ENCODE assay signal across 9 cellular contexts in the genomic region with DNA sequence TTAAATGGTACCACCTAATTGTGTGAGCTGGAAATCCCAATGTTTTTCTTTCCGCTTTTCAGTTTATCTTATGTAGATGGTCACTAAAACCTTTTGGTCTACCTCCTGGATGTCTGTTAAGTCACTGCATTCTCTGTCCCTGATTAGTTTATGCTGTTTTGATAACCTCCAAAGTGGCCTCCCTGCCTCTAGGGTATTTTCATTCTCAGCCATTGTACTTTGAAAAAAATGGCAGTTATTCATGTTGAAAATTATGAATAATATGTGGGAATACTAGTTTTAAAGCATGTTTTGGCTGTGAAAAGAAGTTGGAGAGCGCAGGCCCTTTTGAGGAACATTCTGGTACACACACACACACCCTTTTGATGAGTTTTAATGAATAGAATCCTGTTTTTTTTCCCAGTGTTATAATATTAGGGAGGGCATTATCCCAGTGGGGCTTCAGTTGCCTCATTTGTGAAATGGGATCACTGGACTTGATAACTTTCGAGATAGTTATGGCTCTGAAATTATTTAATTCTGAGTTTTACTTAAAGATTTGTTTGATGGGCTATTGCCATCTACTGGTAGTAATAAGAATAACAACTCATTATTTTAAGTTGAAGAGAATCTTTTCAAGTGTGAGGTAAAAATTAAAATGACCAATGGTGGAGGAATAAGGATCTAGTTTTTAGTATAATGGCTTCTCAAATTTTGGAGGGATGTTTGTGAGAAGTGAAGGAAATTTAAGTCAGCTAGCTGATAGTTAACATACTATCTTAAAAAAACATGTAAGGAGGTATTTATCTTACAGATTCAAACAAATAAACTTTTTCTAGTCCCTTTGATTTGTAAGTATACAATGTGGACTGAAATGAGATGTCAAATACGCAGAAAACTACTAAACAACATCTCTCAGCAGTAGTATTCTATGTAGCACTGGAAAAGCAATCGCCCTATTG. TPM values are rescaled to one million over a fixed set of nuclear protein-coding genes. Genes with fewer than 3 reads are reported as not detected.
DNase-seq lines count a peak whose midpoint lies in the region; ATAC-seq lines count a peak whose summit lies in the region.
"Had no signal": no experiment of that assay in that cellular context is flagged by ENCODE, and none has a peak within 500 bp of the region (broad histone marks: within the 10 kb centered on the region; RNA-seq: fewer than 3 reads in every experiment).

No MANE protein-coding gene starts in this region.

- H3K27me3 Mint-ChIP-seq in activated naive CD4-positive, alpha-beta T cell treated with anti-CD3 and anti-CD28 coated beads, Interleukin-2, amount 50 U/mL, for 24 hours, result no peaks in the 10 kb centered on the region
- H3K27me3 Mint-ChIP-seq: dendritic cell treated with granulocyte-macrophage colony-stimulating factor and Interleukin-4, amounts not matched to agents 40 ng/mL and 50 ng/mL, for 4 days had no signal

- H3K36me3 Mint-ChIP-seq in activated naive CD4-positive, alpha-beta T cell treated with anti-CD3 and anti-CD28 coated beads, Interleukin-2, amount 50 U/mL, for 24 hours, result peaks cover 7% of the 10 kb centered on the region
- H3K36me3 Mint-ChIP-seq in activated naive CD4-positive, alpha-beta T cell treated with anti-CD3 and anti-CD28 coated beads, Interleukin-2, amount 50 U/mL, for 72 hours, result peaks cover 7 to 23% of the 10 kb centered on the region in 2 donors

- no peak for DNase-seq in activated naive CD4-positive, alpha-beta T cell (lab: John Stamatoyannopoulos, UW)
- DNase-seq in NCI-H2227 (lab: John Stamatoyannopoulos, UW; ENCODE audit: unreplicated experiment) (peak; percentile 20), T47D (ENCODE audit: low read depth in 1 of 2, low spot score in 1 of 2) (peak; percentile 34 to 51), midbrain (lab: John Stamatoyannopoulos, UW) (peak; percentile 37)
- DNase-seq in effector CD8-positive, alpha-beta T cell (lab: John Stamatoyannopoulos, UW), result no peak
- no peak for DNase-seq in activated naive CD4-positive, alpha-beta T cell treated with anti-CD3 and anti-CD28 coated beads, Interleukin-2, amount 50 U/mL, for 72 hours (ENCODE audit: low spot score in 2 of 2)

- H3K9me3 Mint-ChIP-seq in activated naive CD4-positive, alpha-beta T cell treated with anti-CD3 and anti-CD28 coated beads, Interleukin-2, amount 50 U/mL, for 24 hours, result no peaks in the 10 kb centered on the region
- no peaks in the 10 kb centered on the region for H3K9me3 Mint-ChIP-seq in activated naive CD4-positive, alpha-beta T cell treated with anti-CD3 and anti-CD28 coated beads, Interleukin-2, amount 50 U/mL, for 72 hours
- H3K9me3 Mint-ChIP-seq: dendritic cell treated with granulocyte-macrophage colony-stimulating factor and Interleukin-4, amounts not matched to agents 40 ng/mL and 50 ng/mL, for 4 days had no signal

- in situ Hi-C loops in T47D (cut with HindIII; ENCODE audit: low pct_unique_long_range_greater_than_20kb, low sequenced_read_pairs), result no loop called here

- peak overlapping the region; percentile 18 for H3K27ac Mint-ChIP-seq in activated naive CD4-positive, alpha-beta T cell treated with anti-CD3 and anti-CD28 coated beads, Interleukin-2, amount 50 U/mL, for 24 hours
- H3K27ac Mint-ChIP-seq in activated naive CD4-positive, alpha-beta T cell treated with anti-CD3 and anti-CD28 coated beads, Interleukin-2, amount 50 U/mL, for 72 hours, result no peak overlapping the region
- H3K27ac Mint-ChIP-seq: dendritic cell treated with granulocyte-macrophage colony-stimulating factor and Interleukin-4, amounts not matched to agents 40 ng/mL and 50 ng/mL, for 4 days had no signal

- ATAC-seq in HG03039 (IDR thresholded peaks at IDR 0.05; ENCODE audit: unreplicated experiment), result no peak
- ATAC-seq in activated naive CD4-positive, alpha-beta T cell treated with anti-CD3 and anti-CD28 coated beads, Interleukin-2, amount 50 U/mL, for 72 hours, result no peak

- H3K4me3 Mint-ChIP-seq in activated naive CD4-positive, alpha-beta T cell treated with anti-CD3 and anti-CD28 coated beads, Interleukin-2, amount 50 U/mL, for 24 hours, result peak overlapping the region; percentile 7
- H3K4me3 Mint-ChIP-seq: dendritic cell treated with granulocyte-macrophage colony-stimulating factor and Interleukin-4, amounts not matched to agents 40 ng/mL and 50 ng/mL, for 4 days had no signal

- peaks cover 62% of the 10 kb centered on the region for H3K4me1 Mint-ChIP-seq in activated naive CD4-positive, alpha-beta T cell treated with anti-CD3 and anti-CD28 coated beads, Interleukin-2, amount 50 U/mL, for 24 hours

RNA-seq across cellular contexts. Expression of a gene that starts 3.9 kb away (rescaled TPM):
- total RNA-seq in activated naive CD4-positive, alpha-beta T cell treated with anti-CD3 and anti-CD28 coated beads, Interleukin-2, amount 50 U/mL, for 72 hours, result 10 to 100 TPM; 13.0 to 15.2 TPM

Comparison
In these comparisons a context has a peak if more than half of its experiments do, and no peak if none do; other contexts are left out.
1. DNase-seq: peak in NCI-H2227 (single experiment), T47D (2 of 2) and midbrain (single experiment); none in activated naive CD4-positive, alpha-beta T cell (0 of 4), effector CD8-positive, alpha-beta T cell (single experiment) and activated naive CD4-positive, alpha-beta T cell treated with anti-CD3 and anti-CD28 coated beads, Interleukin-2, amount 50 U/mL, for 72 hours (0 of 2).